Comparison of ENCODE assay signal across 8 cellular contexts in genomic region chr2:38750011-38750792, GRCh38. TPM values are rescaled to one million over a fixed set of nuclear protein-coding genes. Genes with fewer than 3 reads are reported as not detected.
A peak's percentile ranks its signal among the peaks of the same experiment; 100 is the strongest.
DNase-seq lines count a peak whose midpoint lies in the region; ATAC-seq and TF ChIP-seq lines count a peak whose summit lies in the region.

No MANE protein-coding gene starts in this region.

- H3K9ac ChIP-seq in SK-N-MC (ENCODE audit: insufficient read length) (peak overlapping the region; percentile 97), skeletal muscle satellite cell (ENCODE audit: low read depth, low read length) (peak overlapping the region; percentile 95)

- intact Hi-C loops in ascending aorta (cut with DNase I) = loop anchor here (2.0 to 10.0 kb wide), 5 partner anchors 29 to 375 kb away; partner anchors contain the start of genes ATL2, GALM, GEMIN6 and HNRNPLL

- peak overlapping the region; percentile 92 for H3K27ac ChIP-seq in SK-N-MC
- peak overlapping the region; percentile 87 to 98 for H3K27ac ChIP-seq in ascending aorta

- no peak for ATAC-seq in GM18505 (IDR thresholded peaks at IDR 0.05; ENCODE audit: unreplicated experiment)
- peak; percentile 31 for ATAC-seq in HG03039 (IDR thresholded peaks at IDR 0.05; ENCODE audit: unreplicated experiment)

- H3K27me3 ChIP-seq in ascending aorta = no peaks in the 10 kb centered on the region
- no peaks in the 10 kb centered on the region for H3K27me3 ChIP-seq in skeletal muscle satellite cell (ENCODE audit: control insufficient read depth, insufficient read depth, low read length)

- no peaks in the 10 kb centered on the region for H3K9me3 ChIP-seq in SK-N-MC (ENCODE audit: low read depth, low read length)
- H3K9me3 ChIP-seq in ascending aorta = no peaks in the 10 kb centered on the region
- H3K9me3 ChIP-seq in skeletal muscle satellite cell (replicated peaks; ENCODE audit: low read length) = no peaks in the 10 kb centered on the region

- peak overlapping the region; percentile 96 for H3K4me2 ChIP-seq in skeletal muscle satellite cell (ENCODE audit: low read length)

- peak; percentile 62 for TF ChIP-seq POLR2A in GM18505 (IDR thresholded peaks at IDR 0.05; ENCODE audit: borderline replicate concordance, extremely low read depth, insufficient read depth, insufficient read length)

- H3K4me3 ChIP-seq in SK-N-MC (peak overlapping the region; percentile 92), ascending aorta (peak overlapping the region; percentile 71 to 90), iPS-11a (ENCODE audit: low read depth, low read length) (peak overlapping the region; percentile 99), skeletal muscle satellite cell (ENCODE audit: low read length) (peak overlapping the region; percentile 98)

- TF ChIP-seq CTCF in ascending aorta (IDR thresholded peaks at IDR 0.05) = no peak

- H3K4me1 ChIP-seq in ascending aorta (peaks cover 5 to 28% of the 10 kb centered on the region in 2 donors), skeletal muscle satellite cell (ENCODE audit: control insufficient read depth, insufficient read depth, low read length) (peaks cover 37% of the 10 kb centered on the region)

- H3K36me3 ChIP-seq in SK-N-MC (ENCODE audit: insufficient read depth, low read length) (peaks cover 50% of the 10 kb centered on the region), ascending aorta (peaks cover 32 to 43% of the 10 kb centered on the region in 2 donors), skeletal muscle satellite cell (ENCODE audit: insufficient read depth, low read length) (peaks cover 49% of the 10 kb centered on the region)

- DNase-seq in 8988T (peak; percentile 42), SK-N-MC (ENCODE audit: low read depth, low spot score) (no peak), ascending aorta (ENCODE audit: low spot score in 2 of 2) (peak in 1 of 2 donors; percentile 78), GF-D8 (lab: John Stamatoyannopoulos, UW) (no peak)

RNA-seq across cellular contexts. Expression of gene SRSF7, which starts 1.0 kb away (rescaled TPM):
- 54.1 TPM for total RNA-seq in ascending aorta
- 134 and 142 TPM in 2 replicates for total RNA-seq in skeletal muscle satellite cell (2012; rRNA removed)

RNA-seq across cellular contexts. Expression of gene GEMIN6, which starts 27.8 kb away (rescaled TPM):
- 0.85 TPM for total RNA-seq in ascending aorta
- 11.4 and 13.9 TPM in 2 replicates for total RNA-seq in skeletal muscle satellite cell (2012; rRNA removed)
